ENCODE assay signal across 9 cellular contexts in the genomic region with DNA sequence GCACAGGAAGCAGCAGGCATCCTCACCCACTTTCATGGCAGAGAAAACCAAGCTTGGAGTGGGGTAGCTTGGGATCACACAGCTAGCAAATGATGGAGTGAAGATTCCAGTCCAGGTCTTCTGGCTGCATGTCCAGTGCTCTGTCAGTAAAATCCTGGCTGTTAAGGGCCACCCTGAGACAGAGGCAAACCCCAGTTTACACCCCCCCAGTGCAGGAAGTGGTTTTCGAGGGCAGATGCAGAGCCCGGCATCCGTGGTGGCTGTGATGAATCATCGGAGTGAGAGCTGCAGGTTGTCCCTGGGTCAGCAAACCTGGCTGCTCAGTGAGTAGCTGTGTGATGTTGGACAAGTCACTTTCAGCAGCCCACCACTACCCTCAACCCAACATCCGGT.
DNase-seq lines count a peak whose midpoint lies in the region; ATAC-seq, FAIRE-seq and TF ChIP-seq lines count a peak whose summit lies in the region.
"Had no signal": no experiment of that assay in that cellular context is flagged by ENCODE, and none has a peak within 500 bp of the region (broad histone marks: within the 10 kb centered on the region; RNA-seq: fewer than 3 reads in every experiment).

No MANE protein-coding gene starts in this region.

- TF ChIP-seq EP300 in SK-N-SH (IDR thresholded peaks at IDR 0.05; ENCODE audit: borderline replicate concordance in 1 of 2, low read depth in 1 of 2, low read length in 1 of 2), result peak in 1 of 2 experiments; percentile 94; a peak in 3 of 4 replicates

- no CpG with 5 or more reads among the region's 5 CpGs for WGBS in SK-N-SH (ENCODE audit: low lambda C conversion rate)

- POLR2A ChIA-PET in SK-N-SH (lab: Yijun Ruan, JAX), result no interaction called here

- H3K27ac Mint-ChIP-seq in activated naive CD4-positive, alpha-beta T cell treated with anti-CD3 and anti-CD28 coated beads, Interleukin-2, amount 10 ng/mL, durations not matched to agents 7 days and 5 days, result peak overlapping the region; percentile 96
- H3K27ac Mint-ChIP-seq in immature natural killer cell, result peak overlapping the region; percentile 76 to 99 (median 96)
- H3K27ac Mint-ChIP-seq in neural progenitor cell, result no peak overlapping the region

- TF ChIP-seq CTCF in AG09309 (IDR thresholded peaks at IDR 0.05; ENCODE audit: control insufficient read depth, insufficient read depth, low read depth, low read length, missing control alignments) (no peak), SK-N-SH (IDR thresholded peaks at IDR 0.05) (no peak), neural progenitor cell (IDR thresholded peaks at IDR 0.05) (no peak)

- H3K4me3 Mint-ChIP-seq in activated naive CD4-positive, alpha-beta T cell treated with anti-CD3 and anti-CD28 coated beads, Interleukin-2, amount 10 ng/mL, durations not matched to agents 7 days and 5 days, result peak overlapping the region; percentile 85
- H3K4me3 Mint-ChIP-seq in immature natural killer cell (peak overlapping the region; percentile 76 to 91 (median 85)), neural progenitor cell (no peak overlapping the region)

- peak overlapping the region; percentile 58; the same call in 1 of the 2 replicates for H3K4me2 ChIP-seq in SK-N-SH
- H3K4me2 ChIP-seq in neural progenitor cell, result no peak overlapping the region

- no peaks in the 10 kb centered on the region for H3K9me2 ChIP-seq in SK-N-SH

- H3K9me3 ChIP-seq in SK-N-SH (no peaks in the 10 kb centered on the region), neural progenitor cell (ENCODE audit: low read depth) (no peaks in the 10 kb centered on the region)

- no peaks in the 10 kb centered on the region for H3K27me3 Mint-ChIP-seq in activated naive CD4-positive, alpha-beta T cell treated with anti-CD3 and anti-CD28 coated beads, Interleukin-2, amount 10 ng/mL, durations not matched to agents 7 days and 5 days
- H3K27me3 Mint-ChIP-seq in immature natural killer cell (ENCODE audit: low read depth in 3 of 3), result peaks cover 8 to 31% (median 17%) of the 10 kb centered on the region in 3 donors
- H3K27me3 Mint-ChIP-seq in neural progenitor cell (ENCODE audit: insufficient read depth, low read depth), result peaks cover 2% of the 10 kb centered on the region

- peak overlapping the region; percentile 87 to 90 for H3K27ac ChIP-seq in SK-N-SH (ENCODE audit: low read depth in 2 of 2, low read length in 1 of 2)
- H3K27ac ChIP-seq in neural progenitor cell, result no peak overlapping the region

- H3K9ac ChIP-seq in SK-N-SH, result peak overlapping the region; percentile 30; the same call in 1 of the 2 replicates
- no peak overlapping the region for H3K9ac ChIP-seq in neural progenitor cell

- H3K4me3 ChIP-seq in AG09309 (ENCODE audit: control insufficient read depth, low read depth, low read length), result no peak overlapping the region
- no peak overlapping the region for H3K4me3 ChIP-seq in SK-N-SH (ENCODE audit: low read depth in 2 of 2, low read length in 1 of 2)
- H3K4me3 ChIP-seq in neural progenitor cell, result no peak overlapping the region

- TF ChIP-seq RAD21 in SK-N-SH (IDR thresholded peaks at IDR 0.05; ENCODE audit: low read length), result peak; percentile 18; the same call in 1 of the 2 replicates

- DNase-seq in AG09309 (ENCODE audit: low read depth) (peak; percentile 83), GM19239 (ENCODE audit: insufficient read length, low spot score) (peak; percentile 89), SK-N-SH (peak; percentile 60), immature natural killer cell (peak; percentile 90 to 95 (median 92)), neural progenitor cell (ENCODE audit: low spot score) (no peak)
- peak; percentile 91 for DNase-seq in activated naive CD4-positive, alpha-beta T cell treated with anti-CD3 and anti-CD28 coated beads, Interleukin-2, amount 10 ng/mL, durations not matched to agents 7 days and 5 days
- DNase-seq in stimulated activated CD8-positive, alpha-beta memory T cell treated with anti-CD3 and anti-CD28 coated beads, Interleukin-12 subunit alpha, Interleukin-12 subunit beta, amount 100 ng/mL, for 24 hours (ENCODE audit: extremely low read depth), result peak; percentile 76

- peak overlapping the region; percentile 54 for H2AFZ ChIP-seq in SK-N-SH (ENCODE audit: low read depth)
- no peak overlapping the region for H2AFZ ChIP-seq in neural progenitor cell (replicated peaks)

- H3K4me1 ChIP-seq in SK-N-SH (ENCODE audit: control insufficient read depth in 1 of 2, insufficient read depth in 2 of 2, low read depth in 1 of 2, low read length in 1 of 2) (peaks cover 32 to 50% of the 10 kb centered on the region in 2 experiments), neural progenitor cell (no peaks in the 10 kb centered on the region)

- H3K79me2 ChIP-seq in SK-N-SH (ENCODE audit: insufficient read depth), result no peaks in the 10 kb centered on the region
- H3K79me2 ChIP-seq in neural progenitor cell (ENCODE audit: low read depth), result no peaks in the 10 kb centered on the region

- peaks cover 17% of the 10 kb centered on the region for H3K36me3 Mint-ChIP-seq in activated naive CD4-positive, alpha-beta T cell treated with anti-CD3 and anti-CD28 coated beads, Interleukin-2, amount 10 ng/mL, durations not matched to agents 7 days and 5 days
- H3K36me3 Mint-ChIP-seq in immature natural killer cell (peaks cover 0 to 15% (median 0%) of the 10 kb centered on the region in 3 donors), neural progenitor cell (peaks cover 4% of the 10 kb centered on the region)

- H3K27me3 ChIP-seq in SK-N-SH (ENCODE audit: insufficient read depth) (no peaks in the 10 kb centered on the region), neural progenitor cell (no peaks in the 10 kb centered on the region)

- peaks cover 81% of the 10 kb centered on the region for H3K4me1 Mint-ChIP-seq in activated naive CD4-positive, alpha-beta T cell treated with anti-CD3 and anti-CD28 coated beads, Interleukin-2, amount 10 ng/mL, durations not matched to agents 7 days and 5 days
- H3K4me1 Mint-ChIP-seq in immature natural killer cell (peaks cover 97 to 98% of the 10 kb centered on the region in 2 donors), neural progenitor cell (peaks cover 42% of the 10 kb centered on the region)

- H3K9me3 Mint-ChIP-seq in activated naive CD4-positive, alpha-beta T cell treated with anti-CD3 and anti-CD28 coated beads, Interleukin-2, amount 10 ng/mL, durations not matched to agents 7 days and 5 days, result no peaks in the 10 kb centered on the region
- H3K9me3 Mint-ChIP-seq in immature natural killer cell (peaks cover 0 to 2% (median 0%) of the 10 kb centered on the region in 6 donors), neural progenitor cell (no peaks in the 10 kb centered on the region)

- H3K36me3 ChIP-seq in SK-N-SH (replicated peaks in 1 of 2; ENCODE audit: control insufficient read depth in 1 of 2, insufficient read depth in 2 of 2, low read length in 1 of 2) (no peaks in the 10 kb centered on the region), neural progenitor cell (no peaks in the 10 kb centered on the region)

- CTCF ChIA-PET in SK-N-SH (lab: Yijun Ruan, JAX), result interaction anchor here (0.7 to 44.7 kb wide), 15 partner anchors 7 to 277 kb away, joined by 3 to 1335 read pairs (median 4); a partner anchor contains a TSS
- CTCF ChIA-PET in activated naive CD4-positive, alpha-beta T cell treated with anti-CD3 and anti-CD28 coated beads, Interleukin-2, amount 10 ng/mL, durations not matched to agents 7 days and 5 days (lab: Charles Lee), result interaction anchor here (0.9 to 4.1 kb wide), 21 partner anchors 9 to 304 kb away, joined by 3 to 29 read pairs (median 9); a partner anchor contains a TSS

- H4K20me1 ChIP-seq in SK-N-SH (ENCODE audit: insufficient read depth) (no peaks in the 10 kb centered on the region), neural progenitor cell (ENCODE audit: low read depth) (no peaks in the 10 kb centered on the region)

- H3F3A ChIP-seq in SK-N-SH (replicated peaks; ENCODE audit: insufficient read depth), result peaks cover 16% of the 10 kb centered on the region
- H3F3A ChIP-seq in neural progenitor cell (ENCODE audit: low read depth), result no peaks in the 10 kb centered on the region

- peak; percentile 99 for FAIRE-seq in GM19239 (lab: Jason Lieb, UNC)
- FAIRE-seq: H1 had no signal

- peak; percentile 61 for ATAC-seq in HG03432 (IDR thresholded peaks at IDR 0.05; ENCODE audit: unreplicated experiment)

TF ChIP-seq in SK-N-SH, 30 proteins besides CTCF, POLR2A, EP300 and RAD21 (continues in another document):
- TF ChIP-seq, protein P1, sequence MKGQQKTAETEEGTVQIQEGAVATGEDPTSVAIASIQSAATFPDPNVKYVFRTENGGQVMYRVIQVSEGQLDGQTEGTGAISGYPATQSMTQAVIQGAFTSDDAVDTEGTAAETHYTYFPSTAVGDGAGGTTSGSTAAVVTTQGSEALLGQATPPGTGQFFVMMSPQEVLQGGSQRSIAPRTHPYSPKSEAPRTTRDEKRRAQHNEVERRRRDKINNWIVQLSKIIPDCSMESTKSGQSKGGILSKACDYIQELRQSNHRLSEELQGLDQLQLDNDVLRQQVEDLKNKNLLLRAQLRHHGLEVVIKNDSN (IDR thresholded peaks at IDR 0.05; ENCODE audit: borderline replicate concordance, low read depth), result no peak
- TF ChIP-seq, protein P2, sequence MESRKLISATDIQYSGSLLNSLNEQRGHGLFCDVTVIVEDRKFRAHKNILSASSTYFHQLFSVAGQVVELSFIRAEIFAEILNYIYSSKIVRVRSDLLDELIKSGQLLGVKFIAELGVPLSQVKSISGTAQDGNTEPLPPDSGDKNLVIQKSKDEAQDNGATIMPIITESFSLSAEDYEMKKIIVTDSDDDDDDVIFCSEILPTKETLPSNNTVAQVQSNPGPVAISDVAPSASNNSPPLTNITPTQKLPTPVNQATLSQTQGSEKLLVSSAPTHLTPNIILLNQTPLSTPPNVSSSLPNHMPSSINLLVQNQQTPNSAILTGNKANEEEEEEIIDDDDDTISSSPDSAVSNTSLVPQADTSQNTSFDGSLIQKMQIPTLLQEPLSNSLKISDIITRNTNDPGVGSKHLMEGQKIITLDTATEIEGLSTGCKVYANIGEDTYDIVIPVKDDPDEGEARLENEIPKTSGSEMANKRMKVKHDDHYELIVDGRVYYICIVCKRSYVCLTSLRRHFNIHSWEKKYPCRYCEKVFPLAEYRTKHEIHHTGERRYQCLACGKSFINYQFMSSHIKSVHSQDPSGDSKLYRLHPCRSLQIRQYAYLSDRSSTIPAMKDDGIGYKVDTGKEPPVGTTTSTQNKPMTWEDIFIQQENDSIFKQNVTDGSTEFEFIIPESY (IDR thresholded peaks at IDR 0.05; ENCODE audit: borderline replicate concordance, low read depth), result peak; percentile 62; the same call in 1 of the 2 replicates
- TF ChIP-seq, protein P3, sequence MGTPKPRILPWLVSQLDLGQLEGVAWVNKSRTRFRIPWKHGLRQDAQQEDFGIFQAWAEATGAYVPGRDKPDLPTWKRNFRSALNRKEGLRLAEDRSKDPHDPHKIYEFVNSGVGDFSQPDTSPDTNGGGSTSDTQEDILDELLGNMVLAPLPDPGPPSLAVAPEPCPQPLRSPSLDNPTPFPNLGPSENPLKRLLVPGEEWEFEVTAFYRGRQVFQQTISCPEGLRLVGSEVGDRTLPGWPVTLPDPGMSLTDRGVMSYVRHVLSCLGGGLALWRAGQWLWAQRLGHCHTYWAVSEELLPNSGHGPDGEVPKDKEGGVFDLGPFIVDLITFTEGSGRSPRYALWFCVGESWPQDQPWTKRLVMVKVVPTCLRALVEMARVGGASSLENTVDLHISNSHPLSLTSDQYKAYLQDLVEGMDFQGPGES (IDR thresholded peaks at IDR 0.05; ENCODE audit: low read depth, low read length), result no peak
- 0 out of 2 replicates have a peak, but pooled peaks have one; percentile 17 for TF ChIP-seq SMC3 (IDR thresholded peaks at IDR 0.05; ENCODE audit: low read depth, low read length)
